In the genomic region with DNA sequence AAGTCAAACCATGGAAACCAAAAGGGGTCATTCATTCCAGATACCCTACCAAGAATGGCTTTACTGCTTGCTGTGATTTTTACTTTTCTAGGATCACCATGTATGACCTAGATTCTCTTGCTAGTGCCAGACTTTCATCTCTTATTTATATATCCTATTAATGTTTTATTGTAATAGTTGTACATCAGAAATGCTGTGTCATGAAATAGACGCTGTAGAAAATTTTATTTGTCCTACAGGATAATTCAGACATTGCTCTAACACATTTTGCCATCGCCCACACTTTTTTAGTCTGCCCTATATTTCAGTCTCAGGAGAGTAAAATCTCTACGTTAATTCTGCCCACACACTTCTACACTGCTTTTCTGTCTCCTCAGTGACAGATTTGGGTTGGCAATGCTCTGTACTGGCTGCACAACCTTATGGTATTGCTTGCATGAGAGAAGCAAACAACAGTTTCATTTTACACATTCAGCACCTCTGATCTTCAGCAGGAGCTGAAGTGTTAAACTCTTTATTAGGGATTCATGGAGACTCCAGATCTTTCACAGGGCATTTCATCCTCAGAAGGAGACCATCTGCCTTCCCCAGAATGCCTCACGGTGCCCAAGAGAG, we compare ENCODE assay signal across 19 cellular contexts.
"Had no signal": no experiment of that assay in that cellular context is flagged by ENCODE, and none has a peak within 500 bp of the region (broad histone marks: within the 10 kb centered on the region; RNA-seq: fewer than 3 reads in every experiment).

No MANE protein-coding gene starts in this region.

- ATAC-seq: gastroesophageal sphincter, left colon, left ventricle myocardium superior, psoas muscle had no signal

- DNase-seq: esophagus squamous epithelium; foreskin fibroblast; glutamatergic neuron; immature natural killer cell; kidney; left colon; left ventricle myocardium superior; mesenchymal stem cell; midbrain; naive B cell; psoas muscle; small intestine; stimulated activated CD4-positive, alpha-beta T cell treated with anti-CD3 and anti-CD28 coated beads, Interleukin-12 subunit alpha, Interleukin-12 subunit beta, amount 100 ng/mL, for 4 hours; stimulated activated naive CD4-positive, alpha-beta T cell; thyroid gland had no signal

- H3K36me3 Mint-ChIP-seq: immature natural killer cell, naive B cell had no signal

- H3K27me3 Mint-ChIP-seq: dendritic cell treated with granulocyte-macrophage colony-stimulating factor and Interleukin-4, amounts not matched to agents 40 ng/mL and 50 ng/mL, for 4 days; naive B cell; type B pancreatic cell had no signal

- H3K4me1 Mint-ChIP-seq: immature natural killer cell, naive B cell, nephron had no signal

- H3K4me3 Mint-ChIP-seq: dendritic cell treated with granulocyte-macrophage colony-stimulating factor and Interleukin-4, amounts not matched to agents 40 ng/mL and 50 ng/mL, for 4 days; immature natural killer cell; naive B cell; nephron; type B pancreatic cell had no signal

- H3K27ac Mint-ChIP-seq: dendritic cell treated with granulocyte-macrophage colony-stimulating factor and Interleukin-4, amounts not matched to agents 40 ng/mL and 50 ng/mL, for 4 days; immature natural killer cell; naive B cell; nephron; type B pancreatic cell had no signal
